ENCODE assay signal across 2 cellular contexts in the genomic region with DNA sequence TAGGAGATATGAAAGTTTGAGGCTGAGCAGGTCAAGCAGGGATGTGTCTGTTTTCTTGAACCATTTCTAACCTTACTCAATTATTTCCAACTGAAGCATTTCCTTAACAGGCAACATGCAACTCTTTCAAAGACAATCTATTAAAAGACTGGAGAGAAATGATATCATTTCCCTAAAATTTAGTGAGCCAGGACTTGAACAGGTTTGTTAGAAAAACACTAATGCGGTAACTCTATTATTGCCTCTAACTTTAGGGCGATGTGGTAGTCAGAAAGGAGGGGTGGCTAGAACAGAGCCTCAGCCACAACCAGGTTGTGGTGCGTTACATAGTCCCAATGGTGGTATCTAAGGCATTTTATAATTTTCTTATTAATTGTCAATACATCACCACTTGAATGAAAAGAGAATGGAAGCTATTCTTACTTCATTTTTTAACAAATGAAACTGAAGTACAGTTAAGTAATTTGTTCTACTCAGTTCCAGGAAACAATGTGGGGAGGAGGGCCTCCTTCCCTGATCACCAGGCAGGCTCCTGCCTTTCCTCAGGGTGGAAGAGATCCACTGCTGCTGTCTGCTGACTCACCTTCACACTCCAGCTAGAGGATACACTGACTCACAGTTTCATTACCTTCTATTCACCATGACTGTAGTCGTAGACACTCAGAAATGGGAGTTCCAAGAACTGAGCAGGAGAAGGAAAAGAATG.
A peak's percentile ranks its signal among the peaks of the same experiment; 100 is the strongest.
TF ChIP-seq lines count a peak whose summit lies in the region.

No MANE protein-coding gene starts in this region.

TF ChIP-seq in GM12878, 131 proteins besides CTCF, POLR2A, EP300 and RAD21:
- TF ChIP-seq YY1 (IDR thresholded peaks at IDR 0.05; ENCODE audit: low read depth, low read length) = no peak
- no peak for TF ChIP-seq CREM (IDR thresholded peaks at IDR 0.05; ENCODE audit: low read depth)
- TF ChIP-seq NFIC (IDR thresholded peaks at IDR 0.05; ENCODE audit: low read depth, low read length) = peak; percentile 50; the same call in 1 of the 2 replicates
- no peak for TF ChIP-seq NFYA (IDR thresholded peaks at IDR 0.05; ENCODE audit: borderline replicate concordance, low read depth, low read length)
- peak; percentile 73; the same call in 1 of the 2 replicates for TF ChIP-seq BACH1 (IDR thresholded peaks at IDR 0.05; ENCODE audit: borderline replicate concordance)
- peak; percentile 81 for TF ChIP-seq EED (IDR thresholded peaks at IDR 0.05; ENCODE audit: low read depth)
- TF ChIP-seq JUNB (IDR thresholded peaks at IDR 0.05) = 0 out of 2 replicates have a peak, but pooled peaks have one; percentile 19
- TF ChIP-seq IKZF1 (conservative IDR thresholded peaks at IDR 0.05) = peak; percentile 41; the same call in 1 of the 2 replicates
- peak; percentile 43 to 60; a peak in 2 of 4 replicates for TF ChIP-seq IKZF2 (IDR thresholded peaks at IDR 0.05)

TF ChIP-seq in HepG2, 621 proteins besides CTCF, POLR2A, EP300 and RAD21:
- TF ChIP-seq FOSL2 (CRISPR knock-in tag; IDR thresholded peaks at IDR 0.05) = peak; percentile 81
- no peak for TF ChIP-seq ZNF781 (CRISPR knock-in tag; IDR thresholded peaks at IDR 0.05; ENCODE audit: borderline replicate concordance, not compliant biosample characterization)
- TF ChIP-seq PAX8 (CRISPR knock-in tag; IDR thresholded peaks at IDR 0.05; ENCODE audit: borderline replicate concordance) = no peak
- no peak for TF ChIP-seq SCMH1 (CRISPR knock-in tag; IDR thresholded peaks at IDR 0.05; ENCODE audit: borderline replicate concordance)
- TF ChIP-seq REL (CRISPR knock-in tag; conservative IDR thresholded peaks at IDR 0.05) = no peak
- no peak for TF ChIP-seq SUZ12 (IDR thresholded peaks at IDR 0.05; ENCODE audit: low read depth, low read length)
- TF ChIP-seq ZNF329 (CRISPR knock-in tag; IDR thresholded peaks at IDR 0.05; ENCODE audit: low read depth) = no peak
- TF ChIP-seq NFE2 (CRISPR knock-in tag; IDR thresholded peaks at IDR 0.05) = peak; percentile 65; the same call in 1 of the 2 replicates
- no peak for TF ChIP-seq ELF1 (CRISPR knock-in tag; IDR thresholded peaks at IDR 0.05)
- TF ChIP-seq NFATC3 (CRISPR knock-in tag; IDR thresholded peaks at IDR 0.05) = no peak
- no peak for TF ChIP-seq IKZF5 (CRISPR knock-in tag; IDR thresholded peaks at IDR 0.05)
- 0 out of 4 replicates have a peak, but pooled peaks of 1 of the 2 experiments have one; percentile 21 for TF ChIP-seq MAFK (conservative IDR thresholded peaks at IDR 0.05 in 1 of 2, IDR thresholded peaks at IDR 0.05 in 1 of 2; ENCODE audit: low read length in 2 of 2)
- TF ChIP-seq HMGA1 (CRISPR knock-in tag; conservative IDR thresholded peaks at IDR 0.05) = no peak
- TF ChIP-seq POGK (CRISPR knock-in tag; conservative IDR thresholded peaks at IDR 0.05) = no peak
- TF ChIP-seq ZBTB8A (CRISPR knock-in tag; IDR thresholded peaks at IDR 0.05; ENCODE audit: borderline replicate concordance, low read depth) = no peak
- no peak for TF ChIP-seq KDM4B (CRISPR knock-in tag; IDR thresholded peaks at IDR 0.05)
- TF ChIP-seq ARNT2 (CRISPR knock-in tag; IDR thresholded peaks at IDR 0.05; ENCODE audit: low read depth) = no peak
- TF ChIP-seq ZNF629 (CRISPR knock-in tag; conservative IDR thresholded peaks at IDR 0.05) = no peak
